Comparison of ENCODE assay signal across 17 cellular contexts in genomic region chr10:26413375-26413774, GRCh38. TPM values are rescaled to one million over a fixed set of nuclear protein-coding genes. Genes with fewer than 3 reads are reported as not detected.
DNase-seq lines count a peak whose midpoint lies in the region; ATAC-seq and TF ChIP-seq lines count a peak whose summit lies in the region.
"Had no signal": no experiment of that assay in that cellular context is flagged by ENCODE, and none has a peak within 500 bp of the region (broad histone marks: within the 10 kb centered on the region; RNA-seq: fewer than 3 reads in every experiment).

No MANE protein-coding gene starts in this region.

- H3K27me3 ChIP-seq in BLaER1 treated with 17β-estradiol and CSF1 and Interleukin-3, amounts not matched to agents 10 nM and 100 nM = no peaks in the 10 kb centered on the region
- H3K27me3 ChIP-seq in OCI-LY3 (ENCODE audit: low read depth, low read length) = no peaks in the 10 kb centered on the region

- no peaks in the 10 kb centered on the region for H3K9me3 Mint-ChIP-seq in endothelial cell (ENCODE audit: unreplicated experiment)
- no peaks in the 10 kb centered on the region for H3K9me3 Mint-ChIP-seq in natural killer cell treated with Interleukin-12 subunit alpha and Interleukin-12 subunit beta and Interleukin-15 and Interleukin-18, amount 100 ng/mL, for 72 hours
- H3K9me3 Mint-ChIP-seq: GM23338 had no signal

- no peak overlapping the region for H3K4me3 Mint-ChIP-seq in endothelial cell (ENCODE audit: unreplicated experiment)
- H3K4me3 Mint-ChIP-seq in natural killer cell treated with Interleukin-12 subunit alpha and Interleukin-12 subunit beta and Interleukin-15 and Interleukin-18, amount 100 ng/mL, for 72 hours = no peak overlapping the region
- H3K4me3 Mint-ChIP-seq: CD8-positive, alpha-beta T cell; GM23338 had no signal

- H3K27me3 Mint-ChIP-seq in endothelial cell (ENCODE audit: unreplicated experiment) = no peaks in the 10 kb centered on the region
- peaks cover 0 to 2% of the 10 kb centered on the region in 2 donors for H3K27me3 Mint-ChIP-seq in natural killer cell treated with Interleukin-12 subunit alpha and Interleukin-12 subunit beta and Interleukin-15 and Interleukin-18, amount 100 ng/mL, for 72 hours

- no peak overlapping the region for H3K9ac ChIP-seq in BLaER1 treated with 17β-estradiol and CSF1 and Interleukin-3, amounts not matched to agents 10 nM and 100 nM
- no peak overlapping the region for H3K9ac ChIP-seq in OCI-LY3 (ENCODE audit: low read length)

- H3K79me2 ChIP-seq in OCI-LY3 (ENCODE audit: low read length) = no peaks in the 10 kb centered on the region

- no peak overlapping the region for H3K27ac ChIP-seq in BLaER1 treated with 17β-estradiol and CSF1 and Interleukin-3, amounts not matched to agents 10 nM and 100 nM
- H3K27ac ChIP-seq in OCI-LY3 (ENCODE audit: low read length) = no peak overlapping the region
- H3K27ac ChIP-seq: HL-60 had no signal

- H3K4me3 ChIP-seq in BLaER1 treated with 17β-estradiol and CSF1 and Interleukin-3, amounts not matched to agents 10 nM and 100 nM = no peak overlapping the region
- no peak overlapping the region for H3K4me3 ChIP-seq in OCI-LY3 (ENCODE audit: low read length)
- H3K4me3 ChIP-seq: GM23338, K562 had no signal

- H3K4me1 ChIP-seq in BLaER1 treated with 17β-estradiol and CSF1 and Interleukin-3, amounts not matched to agents 10 nM and 100 nM = peaks cover 0 to 18% (median 8%) of the 10 kb centered on the region in 10 experiments; a peak in 12 of 20 replicates
- peaks cover 35% of the 10 kb centered on the region for H3K4me1 ChIP-seq in OCI-LY3 (ENCODE audit: low read length)

- no peaks in the 10 kb centered on the region for H3K36me3 ChIP-seq in BLaER1 treated with 17β-estradiol and CSF1 and Interleukin-3, amounts not matched to agents 10 nM and 100 nM
- no peaks in the 10 kb centered on the region for H3K36me3 ChIP-seq in OCI-LY3 (replicated peaks; ENCODE audit: low read depth, low read length)

- H3K27ac Mint-ChIP-seq in endothelial cell (ENCODE audit: unreplicated experiment) = no peak overlapping the region
- no peak overlapping the region for H3K27ac Mint-ChIP-seq in natural killer cell treated with Interleukin-12 subunit alpha and Interleukin-12 subunit beta and Interleukin-15 and Interleukin-18, amount 100 ng/mL, for 72 hours
- H3K27ac Mint-ChIP-seq: CD8-positive, alpha-beta T cell; GM23338 had no signal

- no peak for TF ChIP-seq CTCF in OCI-LY3 (IDR thresholded peaks at IDR 0.05; ENCODE audit: low read depth, low read length)
- no peak for TF ChIP-seq CTCF in endothelial cell (IDR thresholded peaks at IDR 0.05; ENCODE audit: unreplicated experiment)

- peak overlapping the region in 6 of 11 experiments; percentile 13 to 50 (median 20); a peak in 7 of 22 replicates for H3K4me2 ChIP-seq in BLaER1 treated with 17β-estradiol and CSF1 and Interleukin-3, amounts not matched to agents 10 nM and 100 nM
- peak overlapping the region; percentile 9; the same call in 1 of the 2 replicates for H3K4me2 ChIP-seq in OCI-LY3 (ENCODE audit: low read length)
- H3K4me2 ChIP-seq: GM23338 had no signal

- H4K20me1 ChIP-seq in BLaER1 treated with 17β-estradiol and CSF1 and Interleukin-3, amounts not matched to agents 10 nM and 100 nM = no peaks in the 10 kb centered on the region
- H4K20me1 ChIP-seq in OCI-LY3 (ENCODE audit: insufficient read depth, low read length) = no peaks in the 10 kb centered on the region

- no peak overlapping the region for H2AFZ ChIP-seq in OCI-LY3 (ENCODE audit: low read depth, low read length)
- H2AFZ ChIP-seq: GM23338 had no signal

- DNase-seq in kidney tubule cell (ENCODE audit: low spot score) (peak; percentile 23), endothelial cell (ENCODE audit: low spot score) (no peak), NOMO-1 treated with DMSO at 0.1 percent for 48 hours (lab: John Stamatoyannopoulos, UW; ENCODE audit: unreplicated experiment) (no peak)
- no peak for DNase-seq in natural killer cell treated with Interleukin-12 subunit alpha and Interleukin-12 subunit beta and Interleukin-15 and Interleukin-18, amount 100 ng/mL, for 72 hours (ENCODE audit: low spot score)
- DNase-seq: ACHN; Calu3; CD8-positive, alpha-beta T cell; DMS79 treated with DMSO at 0.1 percent for 48 hours; GF-D8; HCEC 1CT; IMR-90 had no signal

- no peaks in the 10 kb centered on the region for H3K36me3 Mint-ChIP-seq in endothelial cell (ENCODE audit: low read depth, unreplicated experiment)
- H3K36me3 Mint-ChIP-seq in natural killer cell treated with Interleukin-12 subunit alpha and Interleukin-12 subunit beta and Interleukin-15 and Interleukin-18, amount 100 ng/mL, for 72 hours = no peaks in the 10 kb centered on the region
- H3K36me3 Mint-ChIP-seq: CD8-positive, alpha-beta T cell had no signal

- H3K4me1 Mint-ChIP-seq in endothelial cell (ENCODE audit: unreplicated experiment) = no peaks in the 10 kb centered on the region
- peaks cover 2 to 4% of the 10 kb centered on the region in 2 donors for H3K4me1 Mint-ChIP-seq in natural killer cell treated with Interleukin-12 subunit alpha and Interleukin-12 subunit beta and Interleukin-15 and Interleukin-18, amount 100 ng/mL, for 72 hours (ENCODE audit: low read depth in 2 of 2)
- H3K4me1 Mint-ChIP-seq: GM23338 had no signal

- H3K9me3 ChIP-seq in BLaER1 treated with 17β-estradiol and CSF1 and Interleukin-3, amounts not matched to agents 10 nM and 100 nM (replicated peaks in 1 of 11) = no peaks in the 10 kb centered on the region
- H3K9me3 ChIP-seq in OCI-LY3 (ENCODE audit: insufficient read depth, low read length) = no peaks in the 10 kb centered on the region

- ATAC-seq in natural killer cell treated with Interleukin-12 subunit alpha and Interleukin-12 subunit beta and Interleukin-15 and Interleukin-18, amount 100 ng/mL, for 72 hours = no peak
- ATAC-seq: CD8-positive, alpha-beta T cell; GM23338; K562 had no signal

RNA-seq across cellular contexts. Expression of gene APBB1IP, which starts 24.8 kb away (rescaled TPM):
- total RNA-seq in endothelial cell (ENCODE audit: unreplicated experiment) = not detected
- total RNA-seq in natural killer cell treated with Interleukin-12 subunit alpha and Interleukin-12 subunit beta and Interleukin-15 and Interleukin-18, amount 100 ng/mL, for 72 hours = 10 to 100 TPM; 42.2 to 58.0 TPM
- total RNA-seq: HT1080, IMR-90 had no signal

Comparison
In these comparisons a context has a peak if more than half of its experiments do, and no peak if none do; other contexts are left out.
1. RNA of gene APBB1IP, which starts 24.8 kb away (total RNA-seq): 42.2 to 58.0 TPM in natural killer cell treated with Interleukin-12 subunit alpha and Interleukin-12 subunit beta and Interleukin-15 and Interleukin-18, amount 100 ng/mL, for 72 hours; not detected in endothelial cell (single experiment); every median in the first group is over 10 times any median in the second.